ENCODE assay signal across 1 cellular context in the genomic region with DNA sequence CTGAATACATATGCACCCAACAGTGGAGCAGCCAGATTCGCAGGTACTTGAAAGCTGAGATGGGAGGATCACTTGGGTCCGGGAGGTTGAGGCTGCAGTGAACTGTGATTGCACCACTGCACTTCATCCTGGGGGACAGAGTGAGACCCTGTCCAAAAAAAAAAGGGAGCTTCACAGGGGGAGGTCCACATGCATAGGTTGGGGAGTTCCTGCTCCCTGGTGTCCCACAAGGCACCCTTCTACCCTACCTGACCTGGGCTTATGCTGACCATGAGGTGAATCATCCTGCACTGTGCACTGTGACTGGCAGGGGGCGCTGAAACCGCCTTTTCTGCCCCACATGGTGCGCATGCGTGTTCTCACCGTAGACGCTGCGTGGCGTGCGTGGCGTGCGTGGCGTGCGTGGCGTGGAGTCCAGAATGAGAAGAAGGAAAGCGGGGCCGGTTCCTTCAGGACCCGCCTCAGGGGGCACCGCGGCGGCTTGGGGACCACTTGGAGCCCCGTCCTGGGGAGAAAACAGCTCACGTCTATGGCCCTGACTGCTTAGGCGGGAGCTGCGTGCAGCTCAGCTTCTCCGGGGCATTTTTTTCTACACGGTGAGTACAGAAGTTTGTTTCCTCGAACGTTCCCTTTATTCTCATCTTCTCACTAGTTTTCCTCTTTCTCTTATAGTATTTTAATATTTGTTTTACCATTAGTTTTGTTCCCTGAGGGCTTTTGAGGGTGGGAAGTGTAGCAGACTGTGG.
TF ChIP-seq lines count a peak whose summit lies in the region.

No MANE protein-coding gene starts in this region.

TF ChIP-seq in HepG2, 621 proteins besides CTCF, POLR2A, EP300 and RAD21 (continued from another document and continues in another):
- TF ChIP-seq, protein P1, sequence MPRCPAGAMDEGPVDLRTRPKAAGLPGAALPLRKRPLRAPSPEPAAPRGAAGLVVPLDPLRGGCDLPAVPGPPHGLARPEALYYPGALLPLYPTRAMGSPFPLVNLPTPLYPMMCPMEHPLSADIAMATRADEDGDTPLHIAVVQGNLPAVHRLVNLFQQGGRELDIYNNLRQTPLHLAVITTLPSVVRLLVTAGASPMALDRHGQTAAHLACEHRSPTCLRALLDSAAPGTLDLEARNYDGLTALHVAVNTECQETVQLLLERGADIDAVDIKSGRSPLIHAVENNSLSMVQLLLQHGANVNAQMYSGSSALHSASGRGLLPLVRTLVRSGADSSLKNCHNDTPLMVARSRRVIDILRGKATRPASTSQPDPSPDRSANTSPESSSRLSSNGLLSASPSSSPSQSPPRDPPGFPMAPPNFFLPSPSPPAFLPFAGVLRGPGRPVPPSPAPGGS (CRISPR knock-in tag; IDR thresholded peaks at IDR 0.05) = peak; percentile 55; the same call in 1 of the 2 replicates
- TF ChIP-seq, protein P2, sequence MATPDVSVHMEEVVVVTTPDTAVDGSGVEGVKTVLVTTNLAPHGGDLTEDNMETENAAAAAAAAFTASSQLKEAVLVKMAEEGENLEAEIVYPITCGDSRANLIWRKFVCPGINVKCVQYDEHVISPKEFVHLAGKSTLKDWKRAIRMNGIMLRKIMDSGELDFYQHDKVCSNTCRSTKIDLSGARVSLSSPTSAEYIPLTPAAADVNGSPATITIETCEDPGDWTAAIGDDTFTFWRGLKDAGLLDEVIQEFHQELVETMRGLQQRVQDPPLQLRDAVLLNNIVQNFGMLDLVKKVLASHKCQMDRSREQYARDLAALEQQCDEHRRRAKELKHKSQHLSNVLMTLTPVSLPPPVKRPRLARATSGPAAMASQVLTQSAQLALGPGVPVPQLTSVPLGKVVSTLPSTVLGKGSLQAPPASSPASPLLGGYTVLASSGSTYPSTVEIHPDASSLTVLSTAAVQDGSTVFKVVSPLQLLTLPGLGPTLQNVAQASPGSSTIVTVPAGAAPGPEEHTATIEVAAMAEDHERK (CRISPR knock-in tag; IDR thresholded peaks at IDR 0.05; ENCODE audit: low read depth) = peak; percentile 95
- TF ChIP-seq ZNF780A (CRISPR knock-in tag; IDR thresholded peaks at IDR 0.05) (peak; percentile 21; the same call in 1 of the 2 replicates), ZNF10 (CRISPR knock-in tag; IDR thresholded peaks at IDR 0.05; ENCODE audit: borderline replicate concordance, low read depth) (no peak), ZNF350 (CRISPR knock-in tag; IDR thresholded peaks at IDR 0.05; ENCODE audit: borderline replicate concordance, low read depth) (peak; percentile 86; the same call in 1 of the 2 replicates), ZNF629 (CRISPR knock-in tag; conservative IDR thresholded peaks at IDR 0.05) (no peak), HNRNPLL (IDR thresholded peaks at IDR 0.05; ENCODE audit: low read depth, low read length, poor library complexity, severe bottlenecking) (peak; percentile 99), NFE2L2 (IDR thresholded peaks at IDR 0.05; ENCODE audit: low read length) (no peak), ASH2L (IDR thresholded peaks at IDR 0.05; ENCODE audit: insufficient read length, low read depth, low read length) (peak; percentile 37), HDAC2 (CRISPR knock-in tag; IDR thresholded peaks at IDR 0.05) (peak; percentile 76), ZNF282 (IDR thresholded peaks at IDR 0.05; ENCODE audit: partially characterized antibody) (no peak), ZKSCAN8 (CRISPR knock-in tag; IDR thresholded peaks at IDR 0.05; ENCODE audit: borderline replicate concordance) (no peak; the same call in 1 of the 2 replicates), KAT8 (CRISPR knock-in tag; IDR thresholded peaks at IDR 0.05) (peak; percentile 64), ARNT (IDR thresholded peaks at IDR 0.05) (no peak), RXRA (CRISPR knock-in tag; IDR thresholded peaks at IDR 0.05) (peak; percentile 77; the same call in 1 of the 2 replicates), PPARG (CRISPR knock-in tag; conservative IDR thresholded peaks at IDR 0.05) (0 out of 2 replicates have a peak, but pooled peaks have one; percentile 1), PITX1 (CRISPR knock-in tag; IDR thresholded peaks at IDR 0.05) (0 out of 2 replicates have a peak, but pooled peaks have one; percentile 52), ZMYM2 (CRISPR knock-in tag; IDR thresholded peaks at IDR 0.05) (peak; percentile 66; the same call in 1 of the 2 replicates), BRD4 (CRISPR knock-in tag; IDR thresholded peaks at IDR 0.05) (no peak), ZIK1 (CRISPR knock-in tag; IDR thresholded peaks at IDR 0.05; ENCODE audit: borderline replicate concordance, low read depth) (no peak), SUZ12 (IDR thresholded peaks at IDR 0.05; ENCODE audit: low read depth, low read length) (no peak), MEIS1 (CRISPR knock-in tag; IDR thresholded peaks at IDR 0.05; ENCODE audit: borderline replicate concordance) (0 out of 2 replicates have a peak, but pooled peaks have one; percentile 26), THAP11 (CRISPR knock-in tag; IDR thresholded peaks at IDR 0.05) (peak; percentile 83), DPF2 (CRISPR knock-in tag; IDR thresholded peaks at IDR 0.05; ENCODE audit: borderline replicate concordance, low read depth) (0 out of 2 replicates have a peak, but pooled peaks have one; percentile 47), ZNF101 (CRISPR knock-in tag; IDR thresholded peaks at IDR 0.05; ENCODE audit: borderline replicate concordance, low read depth) (no peak), ZNF598 (CRISPR knock-in tag; IDR thresholded peaks at IDR 0.05; ENCODE audit: borderline replicate concordance) (peak; percentile 81; the same call in 1 of the 2 replicates), ZNF772 (CRISPR knock-in tag; IDR thresholded peaks at IDR 0.05) (peak; percentile 39; the same call in 1 of the 2 replicates), POLR2AphosphoS5 (IDR thresholded peaks at IDR 0.05; ENCODE audit: low read depth, low read length) (peak; percentile 82), ZMAT3 (CRISPR knock-in tag; conservative IDR thresholded peaks at IDR 0.05) (peak; percentile 71), ZSCAN30 (CRISPR knock-in tag; IDR thresholded peaks at IDR 0.05) (no peak), NFATC3 (CRISPR knock-in tag; IDR thresholded peaks at IDR 0.05) (no peak), ZNF713 (CRISPR knock-in tag; IDR thresholded peaks at IDR 0.05) (no peak), DNMT3B (CRISPR knock-in tag; conservative IDR thresholded peaks at IDR 0.05) (no peak), RBM39 (IDR thresholded peaks at IDR 0.05; ENCODE audit: low read depth, low read length, poor library complexity, severe bottlenecking) (peak; percentile 80), ZSCAN9 (CRISPR knock-in tag; IDR thresholded peaks at IDR 0.05; ENCODE audit: borderline replicate concordance) (no peak; the same call in 1 of the 2 replicates), REL (CRISPR knock-in tag; conservative IDR thresholded peaks at IDR 0.05) (no peak), CEBPB (IDR thresholded peaks at IDR 0.05; ENCODE audit: borderline replicate concordance, low read depth, low read length) (no peak), ELF1 (CRISPR knock-in tag; IDR thresholded peaks at IDR 0.05) (peak; percentile 21; the same call in 1 of the 2 replicates), ZFP82 (CRISPR knock-in tag; IDR thresholded peaks at IDR 0.05; ENCODE audit: borderline replicate concordance) (no peak), MTF2 (CRISPR knock-in tag; IDR thresholded peaks at IDR 0.05; ENCODE audit: borderline replicate concordance) (no peak), NR3C1 (CRISPR knock-in tag; IDR thresholded peaks at IDR 0.05) (no peak), MIER2 (CRISPR knock-in tag; IDR thresholded peaks at IDR 0.05) (no peak), ZNF556 (CRISPR knock-in tag; IDR thresholded peaks at IDR 0.05; ENCODE audit: borderline replicate concordance) (peak; percentile 72; the same call in 1 of the 2 replicates), ZNF788 (CRISPR knock-in tag; IDR thresholded peaks at IDR 0.05; ENCODE audit: borderline replicate concordance) (peak; percentile 59; the same call in 1 of the 2 replicates)
- TF ChIP-seq, protein P3, sequence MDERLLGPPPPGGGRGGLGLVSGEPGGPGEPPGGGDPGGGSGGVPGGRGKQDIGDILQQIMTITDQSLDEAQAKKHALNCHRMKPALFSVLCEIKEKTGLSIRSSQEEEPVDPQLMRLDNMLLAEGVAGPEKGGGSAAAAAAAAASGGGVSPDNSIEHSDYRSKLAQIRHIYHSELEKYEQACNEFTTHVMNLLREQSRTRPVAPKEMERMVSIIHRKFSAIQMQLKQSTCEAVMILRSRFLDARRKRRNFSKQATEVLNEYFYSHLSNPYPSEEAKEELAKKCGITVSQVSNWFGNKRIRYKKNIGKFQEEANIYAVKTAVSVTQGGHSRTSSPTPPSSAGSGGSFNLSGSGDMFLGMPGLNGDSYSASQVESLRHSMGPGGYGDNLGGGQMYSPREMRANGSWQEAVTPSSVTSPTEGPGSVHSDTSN (CRISPR knock-in tag; IDR thresholded peaks at IDR 0.05) = 0 out of 2 replicates have a peak, but pooled peaks have one; percentile 13
- TF ChIP-seq, protein P4, sequence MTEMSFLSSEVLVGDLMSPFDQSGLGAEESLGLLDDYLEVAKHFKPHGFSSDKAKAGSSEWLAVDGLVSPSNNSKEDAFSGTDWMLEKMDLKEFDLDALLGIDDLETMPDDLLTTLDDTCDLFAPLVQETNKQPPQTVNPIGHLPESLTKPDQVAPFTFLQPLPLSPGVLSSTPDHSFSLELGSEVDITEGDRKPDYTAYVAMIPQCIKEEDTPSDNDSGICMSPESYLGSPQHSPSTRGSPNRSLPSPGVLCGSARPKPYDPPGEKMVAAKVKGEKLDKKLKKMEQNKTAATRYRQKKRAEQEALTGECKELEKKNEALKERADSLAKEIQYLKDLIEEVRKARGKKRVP (CRISPR knock-in tag; IDR thresholded peaks at IDR 0.05) = peak in 1 of 2 experiments; percentile 41; a peak in 1 of 4 replicates
- TF ChIP-seq, protein P5, sequence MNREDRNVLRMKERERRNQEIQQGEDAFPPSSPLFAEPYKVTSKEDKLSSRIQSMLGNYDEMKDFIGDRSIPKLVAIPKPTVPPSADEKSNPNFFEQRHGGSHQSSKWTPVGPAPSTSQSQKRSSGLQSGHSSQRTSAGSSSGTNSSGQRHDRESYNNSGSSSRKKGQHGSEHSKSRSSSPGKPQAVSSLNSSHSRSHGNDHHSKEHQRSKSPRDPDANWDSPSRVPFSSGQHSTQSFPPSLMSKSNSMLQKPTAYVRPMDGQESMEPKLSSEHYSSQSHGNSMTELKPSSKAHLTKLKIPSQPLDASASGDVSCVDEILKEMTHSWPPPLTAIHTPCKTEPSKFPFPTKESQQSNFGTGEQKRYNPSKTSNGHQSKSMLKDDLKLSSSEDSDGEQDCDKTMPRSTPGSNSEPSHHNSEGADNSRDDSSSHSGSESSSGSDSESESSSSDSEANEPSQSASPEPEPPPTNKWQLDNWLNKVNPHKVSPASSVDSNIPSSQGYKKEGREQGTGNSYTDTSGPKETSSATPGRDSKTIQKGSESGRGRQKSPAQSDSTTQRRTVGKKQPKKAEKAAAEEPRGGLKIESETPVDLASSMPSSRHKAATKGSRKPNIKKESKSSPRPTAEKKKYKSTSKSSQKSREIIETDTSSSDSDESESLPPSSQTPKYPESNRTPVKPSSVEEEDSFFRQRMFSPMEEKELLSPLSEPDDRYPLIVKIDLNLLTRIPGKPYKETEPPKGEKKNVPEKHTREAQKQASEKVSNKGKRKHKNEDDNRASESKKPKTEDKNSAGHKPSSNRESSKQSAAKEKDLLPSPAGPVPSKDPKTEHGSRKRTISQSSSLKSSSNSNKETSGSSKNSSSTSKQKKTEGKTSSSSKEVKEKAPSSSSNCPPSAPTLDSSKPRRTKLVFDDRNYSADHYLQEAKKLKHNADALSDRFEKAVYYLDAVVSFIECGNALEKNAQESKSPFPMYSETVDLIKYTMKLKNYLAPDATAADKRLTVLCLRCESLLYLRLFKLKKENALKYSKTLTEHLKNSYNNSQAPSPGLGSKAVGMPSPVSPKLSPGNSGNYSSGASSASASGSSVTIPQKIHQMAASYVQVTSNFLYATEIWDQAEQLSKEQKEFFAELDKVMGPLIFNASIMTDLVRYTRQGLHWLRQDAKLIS (CRISPR knock-in tag; IDR thresholded peaks at IDR 0.05) = no peak
- TF ChIP-seq, protein P6, sequence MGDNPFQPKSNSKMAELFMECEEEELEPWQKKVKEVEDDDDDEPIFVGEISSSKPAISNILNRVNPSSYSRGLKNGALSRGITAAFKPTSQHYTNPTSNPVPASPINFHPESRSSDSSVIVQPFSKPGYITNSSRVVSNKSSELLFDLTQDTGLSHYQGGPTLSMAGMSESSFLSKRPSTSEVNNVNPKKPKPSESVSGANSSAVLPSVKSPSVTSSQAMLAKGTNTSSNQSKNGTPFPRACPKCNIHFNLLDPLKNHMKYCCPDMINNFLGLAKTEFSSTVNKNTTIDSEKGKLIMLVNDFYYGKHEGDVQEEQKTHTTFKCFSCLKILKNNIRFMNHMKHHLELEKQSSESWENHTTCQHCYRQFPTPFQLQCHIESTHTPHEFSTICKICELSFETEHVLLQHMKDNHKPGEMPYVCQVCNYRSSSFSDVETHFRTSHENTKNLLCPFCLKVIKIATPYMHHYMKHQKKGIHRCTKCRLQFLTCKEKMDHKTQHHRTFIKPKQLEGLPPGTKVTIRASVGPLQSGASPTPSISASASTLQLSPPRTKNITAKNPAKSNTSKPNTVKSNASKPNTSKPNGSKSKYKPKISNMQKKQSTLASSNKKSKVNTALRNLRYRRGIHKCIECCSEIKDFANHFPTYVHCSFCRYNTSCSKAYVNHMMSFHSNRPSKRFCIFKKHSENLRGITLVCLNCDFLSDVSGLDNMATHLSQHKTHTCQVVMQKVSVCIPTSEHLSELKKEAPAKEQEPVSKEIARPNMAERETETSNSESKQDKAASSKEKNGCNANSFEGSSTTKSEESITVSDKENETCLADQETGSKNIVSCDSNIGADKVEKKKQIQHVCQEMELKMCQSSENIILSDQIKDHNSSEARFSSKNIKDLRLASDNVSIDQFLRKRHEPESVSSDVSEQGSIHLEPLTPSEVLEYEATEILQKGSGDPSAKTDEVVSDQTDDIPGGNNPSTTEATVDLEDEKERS (CRISPR knock-in tag; IDR thresholded peaks at IDR 0.05) = peak; percentile 60; the same call in 1 of the 2 replicates
- TF ChIP-seq, protein P7, sequence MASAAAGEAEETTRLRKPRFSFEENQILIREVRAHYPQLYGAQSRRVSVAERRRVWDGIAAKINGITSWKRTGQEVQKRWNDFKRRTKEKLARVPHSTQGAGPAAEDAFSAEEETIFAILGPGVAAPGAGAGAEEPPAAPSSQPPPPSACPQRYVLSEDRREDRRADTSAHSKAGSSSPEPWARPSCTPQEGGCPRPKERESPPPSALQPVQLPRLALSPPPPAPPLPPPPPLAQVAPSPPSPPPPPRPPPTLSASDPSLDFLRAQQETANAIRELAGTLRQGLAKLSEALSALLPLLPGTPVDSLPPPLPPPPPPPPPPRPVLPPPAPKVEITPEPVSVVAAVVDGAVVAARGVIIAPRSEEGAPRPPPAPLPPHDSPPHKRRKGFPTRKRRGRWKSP (CRISPR knock-in tag; IDR thresholded peaks at IDR 0.05) = 0 out of 2 replicates have a peak, but pooled peaks have one; percentile 33
